32 cellular contexts compared by ENCODE assay signal in genomic region chr20:62345681-62346370, GRCh38. TPM values are rescaled to one million over a fixed set of nuclear protein-coding genes. Genes with fewer than 3 reads are reported as not detected.
"Had no signal": no experiment of that assay in that cellular context is flagged by ENCODE, and none has a peak within 500 bp of the region (broad histone marks: within the 10 kb centered on the region; RNA-seq: fewer than 3 reads in every experiment).

No MANE protein-coding gene starts in this region.

- H3K27me3 ChIP-seq: adrenal gland, colonic mucosa, dorsolateral prefrontal cortex, neural progenitor cell, ovary, right lobe of liver, testis, vagina had no signal

- ATAC-seq: activated CD4-positive, alpha-beta T cell treated with anti-CD3 and anti-CD28 coated beads for 36 hours; activated T-helper 17 cell treated with anti-CD3 and anti-CD28 coated beads, Interleukin-2, amount 50 U/mL, for 72 hours; effector memory CD8-positive, alpha-beta T cell; esophagus mucosa; naive thymus-derived CD4-positive, alpha-beta T cell; stimulated activated naive B cell treated with anti-CD40 and anti-IgM and Interleukin-4, amounts not matched to agents 10 μg/mL and 1 μg/mL and 100 μg/mL, for 72 hours had no signal

- H3K4me1 Mint-ChIP-seq: activated CD4-positive, alpha-beta T cell treated with anti-CD3 and anti-CD28 coated beads for 36 hours; activated T-helper 17 cell treated with anti-CD3 and anti-CD28 coated beads, Interleukin-2, amount 50 U/mL, for 72 hours; neural progenitor cell had no signal

- H2AFZ ChIP-seq: neural progenitor cell had no signal

- H3K27ac ChIP-seq: adrenal gland, colonic mucosa, dorsolateral prefrontal cortex, neural progenitor cell, ovary, prostate gland, right lobe of liver, testis, vagina had no signal

- DNase-seq: activated B cell treated with CpG ODN at 0.5 μM for 24 hours; activated CD4-positive, alpha-beta T cell treated with anti-CD3 and anti-CD28 coated beads for 36 hours; activated CD4-positive, alpha-beta T cell treated with anti-CD3 and anti-CD28 coated beads, Interleukin-2, amount 50 U/mL, for 4 hours; activated CD8-positive, alpha-beta memory T cell treated with anti-CD3 and anti-CD28 coated beads for 24 hours; activated CD8-positive, alpha-beta memory T cell treated with anti-CD3 and anti-CD28 coated beads, Interleukin-2, amount 50 U/mL, for 4 hours; activated T-cell treated with anti-CD3 and anti-CD28 coated beads, Interleukin-2, amount 50 U/mL, for 24 hours; colonic mucosa; dorsolateral prefrontal cortex; effector memory CD8-positive, alpha-beta T cell; head of caudate nucleus; naive thymus-derived CD4-positive, alpha-beta T cell; small intestine; stimulated activated CD4-positive, alpha-beta T cell treated with anti-CD3 and anti-CD28 coated beads, Interleukin-15, amount 100 ng/mL, for 24 hours; stimulated activated CD8-positive, alpha-beta memory T cell treated with anti-CD3 and anti-CD28 coated beads, Interleukin-4, amount 100 ng/mL, for 48 hours; stimulated activated naive B cell treated with anti-CD40 and anti-IgM and Interleukin-4, amounts not matched to agents 10 μg/mL and 1 μg/mL and 100 μg/mL, for 72 hours; T-helper 9 cell; testis; trophoblast cell had no signal

- H3K9me3 ChIP-seq: adrenal gland, colonic mucosa, ovary, prostate gland, right lobe of liver, testis, vagina had no signal

- H3K9ac ChIP-seq: neural progenitor cell had no signal

- FAIRE-seq: astrocyte, endothelial cell of umbilical vein, frontal cortex, keratinocyte, small intestine had no signal

- H3K4me3 Mint-ChIP-seq: activated B cell treated with CpG ODN at 0.5 μM for 24 hours; activated CD4-positive, alpha-beta T cell treated with anti-CD3 and anti-CD28 coated beads for 36 hours; activated naive CD8-positive, alpha-beta T cell; activated T-cell treated with anti-CD3 and anti-CD28 coated beads, Interleukin-2, amount 50 U/mL, for 24 hours; activated T-helper 17 cell treated with anti-CD3 and anti-CD28 coated beads, Interleukin-2, amount 50 U/mL, for 72 hours; effector memory CD8-positive, alpha-beta T cell; naive thymus-derived CD4-positive, alpha-beta T cell; neural progenitor cell; stimulated activated naive B cell treated with anti-CD40 and anti-IgM and Interleukin-4, amounts not matched to agents 10 μg/mL and 1 μg/mL and 100 μg/mL, for 72 hours had no signal

- H3K27me3 Mint-ChIP-seq: activated B cell treated with CpG ODN at 0.5 μM for 24 hours; activated CD4-positive, alpha-beta T cell treated with anti-CD3 and anti-CD28 coated beads for 36 hours; activated naive CD8-positive, alpha-beta T cell; activated T-cell treated with anti-CD3 and anti-CD28 coated beads, Interleukin-2, amount 50 U/mL, for 24 hours; naive thymus-derived CD4-positive, alpha-beta T cell; stimulated activated naive B cell treated with anti-CD40 and anti-IgM and Interleukin-4, amounts not matched to agents 10 μg/mL and 1 μg/mL and 100 μg/mL, for 72 hours had no signal

- H3K4me2 ChIP-seq: neural progenitor cell had no signal

- H3K36me3 ChIP-seq: colonic mucosa, neural progenitor cell, ovary, prostate gland, right lobe of liver had no signal

- H3K4me1 ChIP-seq: neural progenitor cell, right lobe of liver had no signal

- H3K4me3 ChIP-seq: adrenal gland, colonic mucosa, dorsolateral prefrontal cortex, lung, neural progenitor cell, ovary, prostate gland, right lobe of liver, testis, vagina had no signal

- H3K27ac Mint-ChIP-seq: activated B cell treated with CpG ODN at 0.5 μM for 24 hours; activated CD4-positive, alpha-beta T cell treated with anti-CD3 and anti-CD28 coated beads for 36 hours; activated naive CD8-positive, alpha-beta T cell; activated T-cell treated with anti-CD3 and anti-CD28 coated beads, Interleukin-2, amount 50 U/mL, for 24 hours; activated T-helper 17 cell treated with anti-CD3 and anti-CD28 coated beads, Interleukin-2, amount 50 U/mL, for 72 hours; effector memory CD8-positive, alpha-beta T cell; naive thymus-derived CD4-positive, alpha-beta T cell; neural progenitor cell; stimulated activated naive B cell treated with anti-CD40 and anti-IgM and Interleukin-4, amounts not matched to agents 10 μg/mL and 1 μg/mL and 100 μg/mL, for 72 hours had no signal

RNA-seq across cellular contexts. Expression of gene LAMA5, which starts 21.3 kb away (rescaled TPM):
- polyA plus RNA-seq: naive thymus-derived CD4-positive, alpha-beta T cell had no signal
